Comparison of ENCODE assay signal across 25 cellular contexts in the genomic region with DNA sequence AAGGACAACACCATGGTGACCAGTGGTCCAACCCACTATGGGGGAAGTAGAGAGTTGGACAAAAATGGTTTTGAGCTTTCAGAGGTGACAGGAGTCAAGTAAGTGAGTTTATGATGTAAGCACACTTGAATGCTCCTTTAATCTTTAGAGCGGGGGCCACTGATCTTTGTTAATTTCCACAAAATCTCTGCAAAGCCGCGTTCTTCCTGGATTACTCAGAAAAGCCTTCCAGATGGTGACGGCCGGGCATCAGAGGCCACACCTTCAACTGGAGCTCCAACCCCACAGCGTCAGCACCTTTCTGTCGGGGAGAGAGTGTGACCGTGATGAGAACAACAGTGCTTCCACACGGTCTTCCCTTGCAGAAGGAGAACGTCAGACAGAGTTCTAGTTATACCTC. TPM values are rescaled to one million over a fixed set of nuclear protein-coding genes. Genes with fewer than 3 reads are reported as not detected.
DNase-seq lines count a peak whose midpoint lies in the region; ATAC-seq, FAIRE-seq and TF ChIP-seq lines count a peak whose summit lies in the region.
"Had no signal": no experiment of that assay in that cellular context is flagged by ENCODE, and none has a peak within 500 bp of the region (broad histone marks: within the 10 kb centered on the region; RNA-seq: fewer than 3 reads in every experiment).

No MANE protein-coding gene starts in this region.

- no peak overlapping the region for H3K9ac ChIP-seq in mesenchymal stem cell (ENCODE audit: low read length)

- H3K4me3 ChIP-seq in AG10803 (ENCODE audit: low read length) = no peak overlapping the region
- no peak overlapping the region for H3K4me3 ChIP-seq in bronchial epithelial cell (ENCODE audit: low read depth, low read length)
- no peak overlapping the region for H3K4me3 ChIP-seq in mesenchymal stem cell (ENCODE audit: insufficient read depth in 1 of 2, low read depth in 1 of 2, low read length in 2 of 2)
- H3K4me3 ChIP-seq: mucosa of descending colon, transverse colon had no signal

- H2BK15ac ChIP-seq in mesenchymal stem cell (ENCODE audit: low read depth, poor library complexity, severe bottlenecking) = no peak overlapping the region

- no peak overlapping the region for H2AFZ ChIP-seq in mesenchymal stem cell (ENCODE audit: low read depth, low read length)

- no peak overlapping the region for H3K23ac ChIP-seq in mesenchymal stem cell (ENCODE audit: low read length in 2 of 2)

- H3K4me1 ChIP-seq in mesenchymal stem cell (ENCODE audit: control insufficient read depth, insufficient read depth, low read depth, low read length) = peaks cover 1% of the 10 kb centered on the region

- no peak overlapping the region for H3K27ac ChIP-seq in mesenchymal stem cell (ENCODE audit: low read length, poor library complexity, severe bottlenecking)
- H3K27ac ChIP-seq: RWPE1, transverse colon had no signal

- no peaks in the 10 kb centered on the region for H3K27me3 ChIP-seq in bronchial epithelial cell (ENCODE audit: control insufficient read depth, insufficient read depth, low read length)
- no peaks in the 10 kb centered on the region for H3K27me3 ChIP-seq in mesenchymal stem cell (ENCODE audit: control insufficient read depth in 1 of 2, insufficient read depth in 1 of 2, low read length in 2 of 2)
- H3K27me3 ChIP-seq: transverse colon had no signal

- WGBS in mesenchymal stem cell = 64% methylated on average over 10 of the region's 10 CpGs

- no peak overlapping the region for H3K4me2 ChIP-seq in mesenchymal stem cell (ENCODE audit: low read length, poor library complexity, severe bottlenecking)

- no peak overlapping the region for H2BK5ac ChIP-seq in mesenchymal stem cell (ENCODE audit: low read depth, low read length, poor library complexity, severe bottlenecking)

- H2AK5ac ChIP-seq in mesenchymal stem cell (ENCODE audit: low read length, severe bottlenecking) = no peak overlapping the region

- no peak overlapping the region for H3K14ac ChIP-seq in mesenchymal stem cell (ENCODE audit: low read length in 2 of 2)

- H3K79me1 ChIP-seq in mesenchymal stem cell (replicated peaks; ENCODE audit: low read length, poor library complexity, severe bottlenecking) = no peaks in the 10 kb centered on the region

- DNase-seq in AG10803 (ENCODE audit: low read depth) = peak; percentile 64
- peak; percentile 81 for DNase-seq in HT1080 (ENCODE audit: low read depth)
- peak; percentile 79 for DNase-seq in bronchial epithelial cell (ENCODE audit: low read depth)
- peak; percentile 62 for DNase-seq in mesenchymal stem cell
- no peak for DNase-seq in NCI-H1048 (lab: John Stamatoyannopoulos, UW)
- no peak for DNase-seq in superior temporal gyrus (ENCODE audit: extremely low spot score)
- DNase-seq in SW 1271 (lab: John Stamatoyannopoulos, UW) = no peak
- DNase-seq: 8988T; activated CD8-positive, alpha-beta memory T cell treated with anti-CD3 and anti-CD28 coated beads for 24 hours; activated naive CD4-positive, alpha-beta T cell treated with anti-CD3 and anti-CD28 coated beads, Interleukin-2, amount 50 U/mL, for 16 hours; activated T-cell treated with anti-CD3 and anti-CD28 coated beads, Interleukin-2, amount 50 U/mL, for 48 hours; effector memory CD4-positive, alpha-beta T cell; H7; immature natural killer cell; left ventricle myocardium superior; mucosa of descending colon; NCI-H2081 treated with DMSO at 0.1 percent for 48 hours; NCI-H510A; small intestine; stimulated activated CD4-positive, alpha-beta T cell treated with anti-CD3 and anti-CD28 coated beads, Interleukin-4, amount 100 ng/mL, for 1 hour; T1000; transverse colon had no signal

- no peak for ATAC-seq in HG02763 (IDR thresholded peaks at IDR 0.05; ENCODE audit: unreplicated experiment)
- ATAC-seq: activated CD4-positive, CD25-positive, alpha-beta regulatory T cell treated with anti-CD3 and anti-CD28 coated beads, Interleukin-2, amount 50 U/mL, for 24 hours; left ventricle myocardium superior; mucosa of descending colon had no signal

- no peaks in the 10 kb centered on the region for H3K9me3 ChIP-seq in mesenchymal stem cell (ENCODE audit: control insufficient read depth, low read length)
- H3K9me3 ChIP-seq: mucosa of descending colon, transverse colon had no signal

- H3K36me3 ChIP-seq in bronchial epithelial cell (ENCODE audit: control insufficient read depth, insufficient read depth, low read length) (no peaks in the 10 kb centered on the region), mesenchymal stem cell (ENCODE audit: control insufficient read depth in 1 of 2, insufficient read depth in 2 of 2, low read depth in 1 of 2, low read length in 2 of 2) (no peaks in the 10 kb centered on the region)
- H3K36me3 ChIP-seq: transverse colon had no signal

- no peak overlapping the region for H4K91ac ChIP-seq in mesenchymal stem cell (ENCODE audit: low read length)

- FAIRE-seq in bronchial epithelial cell (lab: Jason Lieb, UNC) = peak; percentile 95
- FAIRE-seq: small intestine had no signal

- no peak overlapping the region for H3K4ac ChIP-seq in mesenchymal stem cell (ENCODE audit: low read depth in 1 of 2, low read length in 2 of 2)

- H3K18ac ChIP-seq in mesenchymal stem cell (ENCODE audit: low read depth in 1 of 2, low read length in 2 of 2) = no peak overlapping the region

- TF ChIP-seq CTCF in AG10803 (conservative IDR thresholded peaks at IDR 0.05; ENCODE audit: low read length) (no peak), bronchial epithelial cell (IDR thresholded peaks at IDR 0.05; ENCODE audit: insufficient read depth, low read length, severe bottlenecking) (no peak)

- peak overlapping the region in 1 of 2 experiments; percentile 10 for H2BK12ac ChIP-seq in mesenchymal stem cell (ENCODE audit: low read length in 2 of 2)

- H2BK120ac ChIP-seq in mesenchymal stem cell (ENCODE audit: low read depth, low read length) = no peak overlapping the region

- H4K8ac ChIP-seq in mesenchymal stem cell (ENCODE audit: low read length) = no peak overlapping the region

RNA-seq across cellular contexts. Expression of gene KLF6, which starts 35.2 kb away (rescaled TPM):
- 59.7 and 93.0 TPM in 2 replicates for total RNA-seq in HT1080 (2014; rRNA removed; shearing (Covaris generic))
- polyA plus RNA-seq in HT1080 (2015; cell fraction: cytosol; rRNA removed) = 75.1 and 87.5 TPM in 2 replicates
- 247 and 255 TPM in 2 replicates for polyA plus RNA-seq in HT1080 (2015; cell fraction: nucleus; rRNA removed)
- 49.7 and 70.6 TPM in 2 replicates for total RNA-seq in bronchial epithelial cell
- 195 TPM for polyA plus RNA-seq in mesenchymal stem cell (2013, experiment 1 of 2)
- polyA plus RNA-seq in mesenchymal stem cell (2013, experiment 2 of 2) = 183 TPM

Comparison
In these comparisons a context has a peak if more than half of its experiments do, and no peak if none do; other contexts are left out.
1. DNase-seq: peak in AG10803 (single experiment), HT1080 (single experiment), bronchial epithelial cell (single experiment) and mesenchymal stem cell (single experiment); none in NCI-H1048 (single experiment), superior temporal gyrus (single experiment) and SW 1271 (0 of 2).